ENCODE assay signal across 8 cellular contexts in the genomic region with DNA sequence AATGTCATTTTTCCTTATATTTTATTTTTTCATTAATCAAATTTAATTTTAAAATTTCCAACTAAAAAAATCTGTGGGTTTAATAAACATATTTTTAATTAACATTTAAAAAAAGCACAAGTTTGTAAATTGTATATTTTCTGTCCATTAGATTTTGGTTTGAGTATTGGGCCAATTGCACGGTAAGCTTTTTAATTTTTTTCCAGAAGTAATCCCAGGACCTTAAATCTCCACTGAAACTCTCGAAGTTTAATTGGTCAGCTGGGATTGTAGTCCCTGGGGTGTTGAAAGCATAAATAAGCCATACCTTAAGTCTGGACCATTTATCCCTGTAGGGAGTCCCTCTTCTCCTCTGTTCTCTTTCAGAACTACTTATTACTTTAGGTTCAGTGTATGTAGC. TPM values are rescaled to one million over a fixed set of nuclear protein-coding genes. Genes with fewer than 3 reads are reported as not detected.
"Had no signal": no experiment of that assay in that cellular context is flagged by ENCODE, and none has a peak within 500 bp of the region (broad histone marks: within the 10 kb centered on the region; RNA-seq: fewer than 3 reads in every experiment).

A gene (plus strand): TSS at position 301 of the 400 bp plus-strand sequence. CDS start 13,574 bp downstream, outside the sequence.

RNA-seq across cellular contexts. Expression of the gene that starts here (rescaled TPM):
- total RNA-seq: LHCN-M2, MCF 10A, NCI-H460, OCI-LY7, PC-9, Right ventricle myocardium superior, SJSA1 had no signal
- polyA plus RNA-seq: SK-N-SH had no signal
